ENCODE assay signal across 25 cellular contexts in genomic region chr3:121505256-121505655, GRCh38.
"Had no signal": no experiment of that assay in that cellular context is flagged by ENCODE, and none has a peak within 500 bp of the region (broad histone marks: within the 10 kb centered on the region; RNA-seq: fewer than 3 reads in every experiment).

No MANE protein-coding gene starts in this region.

- H3K27me3 ChIP-seq: foreskin keratinocyte, gastroesophageal sphincter, heart right ventricle, left lung, neutrophil, right atrium auricular region, stomach, thyroid gland had no signal

- H3K4me1 ChIP-seq: foreskin keratinocyte, gastroesophageal sphincter, heart right ventricle, left lung, prostate gland, right atrium auricular region, stomach, thyroid gland had no signal

- H3K9me3 ChIP-seq: gastroesophageal sphincter, heart right ventricle, left lung, mucosa of descending colon, neutrophil, prostate gland, right atrium auricular region, stomach, thyroid gland had no signal

- FAIRE-seq: islet of Langerhans had no signal

- ATAC-seq: foreskin keratinocyte; gastroesophageal sphincter; heart right ventricle; left cardiac atrium; left lung; mucosa of descending colon; natural killer cell treated with Interleukin-12 subunit alpha and Interleukin-12 subunit beta and Interleukin-15 and Interleukin-18, amount 100 ng/mL, for 72 hours; sciatic nerve; stimulated activated effector memory CD8-positive, alpha-beta T cell treated with anti-CD3 and anti-CD28 coated beads, Interleukin-12 subunit alpha, Interleukin-12 subunit beta, amount 100 ng/mL, for 72 hours had no signal

- DNase-seq: dermis blood vessel endothelial cell; effector memory CD4-positive, alpha-beta T cell; foreskin keratinocyte; heart right ventricle; hippocampal formation; left cardiac atrium; left lung; mesenchymal stem cell; mucosa of descending colon; naive B cell; stimulated activated CD4-positive, alpha-beta T cell treated with anti-CD3 and anti-CD28 coated beads, Interleukin-2, amount 100 ng/mL, for 24 hours; stimulated activated CD4-positive, alpha-beta T cell treated with anti-CD3 and anti-CD28 coated beads, Interleukin-4, amount 100 ng/mL, for 24 hours; stimulated activated naive CD4-positive, alpha-beta T cell treated with Interleukin-2 at 50 U/mL for 16 hours; stomach; thyroid gland; trophoblast cell had no signal

- H3K36me3 ChIP-seq: gastroesophageal sphincter, prostate gland, right atrium auricular region, stomach, thyroid gland had no signal

- H3K27ac ChIP-seq: coronary artery, foreskin keratinocyte, gastroesophageal sphincter, heart right ventricle, left lung, neutrophil, prostate gland, right atrium auricular region, stomach, thyroid gland had no signal

- H3K4me3 ChIP-seq: coronary artery, gastroesophageal sphincter, heart right ventricle, left lung, mucosa of descending colon, prostate gland, right atrium auricular region, stomach, thyroid gland had no signal
